9 cellular contexts compared by ENCODE assay signal in the genomic region with DNA sequence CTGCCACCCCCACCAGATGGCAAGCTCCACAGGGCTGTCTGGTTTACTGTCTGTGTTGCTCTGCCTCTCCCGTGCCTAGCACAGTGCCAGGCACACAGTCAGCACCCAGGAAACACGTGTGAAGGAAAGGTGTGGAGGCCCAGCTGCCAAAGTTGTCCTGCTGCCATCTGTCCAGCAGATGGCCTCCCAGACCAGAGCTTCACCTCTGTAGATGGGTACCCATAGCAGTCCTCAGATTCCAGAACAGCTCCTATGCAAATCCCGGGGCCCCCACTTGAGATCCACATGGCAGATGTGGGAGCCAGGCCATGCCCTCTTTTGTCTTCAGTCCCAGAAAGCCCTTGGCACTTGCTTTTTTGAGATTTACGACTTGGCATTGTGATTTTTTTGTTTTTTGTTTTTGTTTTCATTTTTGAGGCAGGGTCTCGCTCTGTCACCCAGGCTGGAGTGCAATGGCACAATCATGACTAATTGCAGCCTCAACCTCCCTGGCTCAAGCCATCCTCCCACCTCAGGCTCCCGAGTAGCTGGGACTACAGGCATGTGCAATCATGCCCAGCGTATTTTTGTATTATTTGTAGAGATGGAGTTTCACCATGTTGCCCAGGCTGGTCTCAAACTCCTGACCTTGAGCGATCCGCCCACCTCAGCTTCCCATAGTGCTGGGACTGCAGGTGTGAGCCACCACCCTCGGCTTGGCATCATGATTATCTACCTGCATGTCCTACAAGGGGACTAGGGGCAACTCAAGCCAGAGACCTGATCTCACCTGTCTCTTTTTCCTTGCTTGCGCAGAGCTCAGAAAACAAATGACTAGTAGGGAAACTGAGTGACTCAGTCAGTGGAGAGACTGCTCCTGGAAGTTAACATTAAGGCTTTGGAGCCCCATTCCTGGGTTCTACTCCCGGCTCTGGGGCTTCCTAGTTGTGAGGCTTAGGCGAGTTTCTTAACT. TPM values are rescaled to one million over a fixed set of nuclear protein-coding genes. Genes with fewer than 3 reads are reported as not detected.
A peak's percentile ranks its signal among the peaks of the same experiment; 100 is the strongest.
DNase-seq lines count a peak whose midpoint lies in the region; ATAC-seq, FAIRE-seq and TF ChIP-seq lines count a peak whose summit lies in the region.
"Had no signal": no experiment of that assay in that cellular context is flagged by ENCODE, and none has a peak within 500 bp of the region (broad histone marks: within the 10 kb centered on the region; RNA-seq: fewer than 3 reads in every experiment).

No MANE protein-coding gene starts in this region.

- WGBS in heart right ventricle, 2 donors, result 51 to 55% methylated on average over 13 of the region's 13 CpGs
- 35 to 41% (median 40%) methylated on average over 13 of the region's 13 CpGs for WGBS in psoas muscle, 3 donors

- H3K27ac Mint-ChIP-seq in activated naive CD8-positive, alpha-beta T cell treated with anti-CD3 and anti-CD28 coated beads, Interleukin-2, amount 50 U/mL, for 24 hours, result no peak overlapping the region

- no peaks in the 10 kb centered on the region for H3K36me3 Mint-ChIP-seq in activated naive CD8-positive, alpha-beta T cell treated with anti-CD3 and anti-CD28 coated beads, Interleukin-2, amount 50 U/mL, for 24 hours (ENCODE audit: low read depth)

- intact Hi-C loops in heart right ventricle (cut with DNase I), result loop anchor here (1.0 to 10.0 kb wide), 12 partner anchors 46 to 421 kb away; no protein-coding TSS in a partner anchor
- intact Hi-C loops in psoas muscle (cut with DNase I), result loop anchor here (1.0 to 5.0 kb wide), 4 partner anchors 79 to 298 kb away; no protein-coding TSS in a partner anchor

- H3K4me1 Mint-ChIP-seq in activated naive CD8-positive, alpha-beta T cell treated with anti-CD3 and anti-CD28 coated beads, Interleukin-2, amount 50 U/mL, for 24 hours, result peaks cover 7% of the 10 kb centered on the region

- H3K9me3 ChIP-seq in heart right ventricle, result no peaks in the 10 kb centered on the region
- H3K9me3 ChIP-seq in psoas muscle, result no peaks in the 10 kb centered on the region

- TF ChIP-seq CTCF in heart right ventricle (IDR thresholded peaks at IDR 0.05), result peak; percentile 82 to 95 (median 88)
- TF ChIP-seq CTCF in psoas muscle (IDR thresholded peaks at IDR 0.05), result peak; percentile 90

- H3K9me3 Mint-ChIP-seq in activated naive CD8-positive, alpha-beta T cell treated with anti-CD3 and anti-CD28 coated beads, Interleukin-2, amount 50 U/mL, for 24 hours, result no peaks in the 10 kb centered on the region

- H3K4me3 Mint-ChIP-seq in activated naive CD8-positive, alpha-beta T cell treated with anti-CD3 and anti-CD28 coated beads, Interleukin-2, amount 50 U/mL, for 24 hours, result no peak overlapping the region

- H3K4me1 ChIP-seq in heart right ventricle (peaks cover 16 to 53% (median 37%) of the 10 kb centered on the region in 9 donors), psoas muscle (no peaks in the 10 kb centered on the region)

- no peaks in the 10 kb centered on the region for H3K36me3 ChIP-seq in heart right ventricle
- no peaks in the 10 kb centered on the region for H3K36me3 ChIP-seq in psoas muscle (ENCODE audit: insufficient read depth in 1 of 2, low read depth in 1 of 2)

- FAIRE-seq in GM18507 (lab: Jason Lieb, UNC), result peak; percentile 89

- peak overlapping the region in 5 of 10 donors; percentile 6 to 47 (median 17) for H3K27ac ChIP-seq in heart right ventricle
- no peak overlapping the region for H3K27ac ChIP-seq in psoas muscle

- peak; percentile 56 for ATAC-seq in activated naive CD8-positive, alpha-beta T cell treated with anti-CD3 and anti-CD28 coated beads, Interleukin-2, amount 50 U/mL, for 24 hours
- peak; percentile 42 to 73 (median 54) for ATAC-seq in heart right ventricle
- ATAC-seq in psoas muscle, result peak; percentile 65 to 74 (median 69)
- no peak for ATAC-seq in HG02970 (IDR thresholded peaks at IDR 0.05; ENCODE audit: low FRiP score, unreplicated experiment)

- H3K27me3 Mint-ChIP-seq in activated naive CD8-positive, alpha-beta T cell treated with anti-CD3 and anti-CD28 coated beads, Interleukin-2, amount 50 U/mL, for 24 hours, result peaks cover 33% of the 10 kb centered on the region

- peak; percentile 59 for DNase-seq in CD1c-positive myeloid dendritic cell (ENCODE audit: extremely low spot score)
- DNase-seq in GM18507 (ENCODE audit: extremely low spot score, insufficient read length, low read depth), result peak; percentile 68
- DNase-seq in OCI-M1 (lab: John Stamatoyannopoulos, UW), result peak; percentile 70
- DNase-seq in activated naive CD8-positive, alpha-beta T cell treated with anti-CD3 and anti-CD28 coated beads, Interleukin-2, amount 50 U/mL, for 24 hours, result peak; percentile 58
- peak; percentile 52 to 56 for DNase-seq in heart right ventricle
- DNase-seq in psoas muscle, result peak; percentile 49 to 77
- no peak for DNase-seq in NCI-H2029 (lab: John Stamatoyannopoulos, UW)

- H3K27me3 ChIP-seq in heart right ventricle (peaks cover 0 to 34% (median 0%) of the 10 kb centered on the region in 7 donors), psoas muscle (ENCODE audit: insufficient read depth in 3 of 3, low read length in 2 of 3) (no peaks in the 10 kb centered on the region)

- H3K4me3 ChIP-seq in heart right ventricle (no peak overlapping the region), psoas muscle (no peak overlapping the region)

RNA-seq across cellular contexts. Expression of a gene that starts 16.9 kb away (rescaled TPM):
- total RNA-seq in heart right ventricle, result 10 to 100 TPM in 1 of 10 donors, 1 to 10 TPM in 9; 4.8 to 10.3 (median 6.1) TPM
- polyA plus RNA-seq in heart right ventricle, result 1 to 10 TPM; 4.1 to 5.6 TPM
- 1 to 10 TPM; 2.8 to 4.0 (median 3.3) TPM for total RNA-seq in psoas muscle
- 1 to 10 TPM; 1.0 to 2.5 (median 2.4) TPM for polyA plus RNA-seq in psoas muscle

RNA-seq across cellular contexts. Expression of a gene that starts 20.2 kb away (rescaled TPM):
- total RNA-seq in heart right ventricle (under 1 TPM in 1 of 10 donors, not detected in 9; 0.29 TPM), psoas muscle (not detected)
- polyA plus RNA-seq in heart right ventricle (under 1 TPM in 1 of 2 donors, not detected in 1; 0.04 TPM), psoas muscle (under 1 TPM in 2 of 3 donors, not detected in 1; 0.08 to 0.10 TPM)
- total RNA-seq: mononuclear cell had no signal

RNA-seq across cellular contexts. Expression of a gene that starts 57.7 kb away (rescaled TPM):
- total RNA-seq in heart right ventricle, result 100 to 1,000 TPM in 3 of 10 donors, 10 to 100 TPM in 7; 70.1 to 128 (median 81.9) TPM
- polyA plus RNA-seq in heart right ventricle, result 10 to 100 TPM; 17.3 to 18.6 TPM
- 10 to 100 TPM; 41.3 to 75.0 (median 62.0) TPM for total RNA-seq in psoas muscle
- polyA plus RNA-seq in psoas muscle, result 10 to 100 TPM; 13.0 to 76.6 (median 33.8) TPM
